In genomic region chr10:48195803-48196202, GRCh38 we compare ENCODE assay signal across 18 cellular contexts.
A peak's percentile ranks its signal among the peaks of the same experiment; 100 is the strongest.
DNase-seq lines count a peak whose midpoint lies in the region; TF ChIP-seq lines count a peak whose summit lies in the region.
"Had no signal": no experiment of that assay in that cellular context is flagged by ENCODE, and none has a peak within 500 bp of the region (broad histone marks: within the 10 kb centered on the region; RNA-seq: fewer than 3 reads in every experiment).

No MANE protein-coding gene starts in this region.

- no peak overlapping the region for H4K91ac ChIP-seq in neuronal stem cell (ENCODE audit: low read depth, low read length, poor library complexity)

- H4K8ac ChIP-seq in neuronal stem cell (ENCODE audit: low read depth, low read length), result no peak overlapping the region

- H3K27me3 Mint-ChIP-seq in endodermal cell (ENCODE audit: insufficient read depth), result peaks cover 37% of the 10 kb centered on the region

- no peak overlapping the region for H3K4me2 ChIP-seq in neuronal stem cell (ENCODE audit: insufficient read depth, low read length, poor library complexity, severe bottlenecking)
- H3K4me2 ChIP-seq: BLaER1 had no signal

- no peak overlapping the region for H2AFZ ChIP-seq in neuronal stem cell (ENCODE audit: low read length)
- H2AFZ ChIP-seq: GM23248 had no signal

- 56 to 64% methylated on average over 2 of the region's 2 CpGs for WGBS in endodermal cell (ENCODE audit: insufficient coverage in 1 of 2, insufficient read length in 1 of 2), 2 experiments
- WGBS in neuronal stem cell (ENCODE audit: extremely low coverage in 2 of 2, insufficient read length in 2 of 2, insufficient replicate concordance in 1 of 2), 2 donors, result no CpG with 5 or more reads among the region's 2 CpGs

- H3K4me3 ChIP-seq in WERI-Rb-1 (ENCODE audit: low read depth, low read length), result no peak overlapping the region
- no peak overlapping the region for H3K4me3 ChIP-seq in endodermal cell (ENCODE audit: low read length)
- no peak overlapping the region for H3K4me3 ChIP-seq in neuronal stem cell (ENCODE audit: low read length in 2 of 2)
- H3K4me3 ChIP-seq: BLaER1, GM23248 had no signal

- H3K14ac ChIP-seq in neuronal stem cell (ENCODE audit: low read length), result no peak overlapping the region

- TF ChIP-seq CTCF in WERI-Rb-1 (IDR thresholded peaks at IDR 0.05; ENCODE audit: low read depth, low read length) (peak; percentile 38), endodermal cell (conservative IDR thresholded peaks at IDR 0.05) (peak; percentile 30)

- no peak overlapping the region for H3K18ac ChIP-seq in neuronal stem cell (ENCODE audit: low read length)

- no peak overlapping the region for H2BK12ac ChIP-seq in neuronal stem cell (ENCODE audit: low read length)

- H3K27me3 ChIP-seq in WERI-Rb-1 (ENCODE audit: insufficient read depth, low read depth, severe bottlenecking), result no peaks in the 10 kb centered on the region
- H3K27me3 ChIP-seq in endodermal cell (ENCODE audit: control insufficient read depth, insufficient read depth, low read length, poor library complexity, severe bottlenecking), result peaks cover 53% of the 10 kb centered on the region
- H3K27me3 ChIP-seq in neuronal stem cell (ENCODE audit: control insufficient read depth in 3 of 3, insufficient read depth in 3 of 3, low read depth in 1 of 3, low read length in 3 of 3), result peaks cover 0 to 2% (median 0%) of the 10 kb centered on the region in 3 experiments
- H3K27me3 ChIP-seq: BLaER1 had no signal

- no peaks in the 10 kb centered on the region for H3K9me3 Mint-ChIP-seq in endodermal cell
- H3K9me3 Mint-ChIP-seq: CD8-positive, alpha-beta T cell; H9; HFFc6 had no signal

- H3K79me1 ChIP-seq in neuronal stem cell (ENCODE audit: low read depth, low read length), result no peaks in the 10 kb centered on the region

- H2AK5ac ChIP-seq in neuronal stem cell (ENCODE audit: low read depth, low read length), result no peak overlapping the region

- H3K4me1 ChIP-seq in endodermal cell (ENCODE audit: control insufficient read depth, insufficient read depth, low read length) (peaks cover 8% of the 10 kb centered on the region), neuronal stem cell (ENCODE audit: control insufficient read depth in 2 of 2, insufficient read depth in 1 of 2, low read depth in 1 of 2, low read length in 2 of 2) (peaks cover 0 to 6% of the 10 kb centered on the region in 2 donors)
- H3K4me1 ChIP-seq: BLaER1 had no signal

- H2BK120ac ChIP-seq in neuronal stem cell (ENCODE audit: low read depth, low read length), result no peak overlapping the region

- H3K23ac ChIP-seq in neuronal stem cell (ENCODE audit: low read depth, low read length, poor library complexity), result no peak overlapping the region

- no peak overlapping the region for H3K4ac ChIP-seq in neuronal stem cell (ENCODE audit: low read length)

- no peaks in the 10 kb centered on the region for H3K36me3 ChIP-seq in WERI-Rb-1
- H3K36me3 ChIP-seq in endodermal cell (ENCODE audit: control insufficient read depth, insufficient read depth, low read length), result no peaks in the 10 kb centered on the region
- no peaks in the 10 kb centered on the region for H3K36me3 ChIP-seq in neuronal stem cell (replicated peaks in 1 of 2; ENCODE audit: control insufficient read depth in 2 of 2, insufficient read depth in 2 of 2, low read length in 2 of 2)
- H3K36me3 ChIP-seq: BLaER1 had no signal

- peak; percentile 10 for DNase-seq in DMS53 (lab: John Stamatoyannopoulos, UW)
- DNase-seq in DMS53 treated with DMSO at 0.1 percent for 48 hours (lab: John Stamatoyannopoulos, UW; ENCODE audit: unreplicated experiment), result no peak
- peak; percentile 67 for DNase-seq in WERI-Rb-1
- peak; percentile 59 for DNase-seq in endodermal cell
- no peak for DNase-seq in neuronal stem cell (ENCODE audit: low spot score)
- DNase-seq in activated CD8-positive, alpha-beta memory T cell treated with anti-CD3 and anti-CD28 coated beads, Interleukin-2, amount 50 U/mL, for 4 hours, result no peak
- DNase-seq in SK-N-DZ (ENCODE audit: low spot score), result no peak
- no peak for DNase-seq in activated CD8-positive, alpha-beta memory T cell treated with anti-CD3 and anti-CD28 coated beads, Interleukin-2, amount 50 U/mL, for 48 hours
- DNase-seq: Caco-2; CD4-positive, CD25-positive, alpha-beta regulatory T cell; CD8-positive, alpha-beta T cell; DMS79; GM23248; H9; HFFc6 had no signal

- no peaks in the 10 kb centered on the region for H3K36me3 Mint-ChIP-seq in endodermal cell (ENCODE audit: low read depth)
- H3K36me3 Mint-ChIP-seq: CD4-positive, CD25-positive, alpha-beta regulatory T cell; CD8-positive, alpha-beta T cell had no signal

- peaks cover 42% of the 10 kb centered on the region for H3K4me1 Mint-ChIP-seq in endodermal cell

- H2BK15ac ChIP-seq in neuronal stem cell (ENCODE audit: low read length), result no peak overlapping the region

- H3K4me3 Mint-ChIP-seq in endodermal cell, result no peak overlapping the region
- H3K4me3 Mint-ChIP-seq: B cell; CD4-positive, CD25-positive, alpha-beta regulatory T cell; CD8-positive, alpha-beta T cell; H9; HFFc6 had no signal

- H3K9ac ChIP-seq in endodermal cell (ENCODE audit: extremely low read depth, low read length, poor library complexity, severe bottlenecking) (no peak overlapping the region), neuronal stem cell (ENCODE audit: low read depth, low read length, poor library complexity) (no peak overlapping the region)
- H3K9ac ChIP-seq: BLaER1, GM23248 had no signal

- H3K27ac ChIP-seq in WERI-Rb-1 (peak overlapping the region; percentile 54; the same call in 1 of the 2 replicates), endodermal cell (ENCODE audit: low read depth, low read length) (no peak overlapping the region), neuronal stem cell (replicated peaks; ENCODE audit: low read length) (no peak overlapping the region)
- H3K27ac ChIP-seq: BLaER1, C4-2B, GM23248 had no signal

- H2BK5ac ChIP-seq in neuronal stem cell (ENCODE audit: low read length), result peak overlapping the region; percentile 29

- H3K9me3 ChIP-seq in WERI-Rb-1 (ENCODE audit: severe bottlenecking), result no peaks in the 10 kb centered on the region
- no peaks in the 10 kb centered on the region for H3K9me3 ChIP-seq in endodermal cell (ENCODE audit: control insufficient read depth, low read length)
- no peaks in the 10 kb centered on the region for H3K9me3 ChIP-seq in neuronal stem cell (replicated peaks in 1 of 2; ENCODE audit: control insufficient read depth in 2 of 2, insufficient read depth in 1 of 2, low read depth in 1 of 2, low read length in 2 of 2)
- H3K9me3 ChIP-seq: Caco-2 had no signal

- H3K27ac Mint-ChIP-seq in endodermal cell, result no peak overlapping the region
- H3K27ac Mint-ChIP-seq: B cell; CD4-positive, CD25-positive, alpha-beta regulatory T cell; CD8-positive, alpha-beta T cell; H9; HFFc6 had no signal

Comparison
In these comparisons a context has a peak if more than half of its experiments do, and no peak if none do; other contexts are left out.
1. DNase-seq: peak in DMS53 (single experiment), WERI-Rb-1 (single experiment) and endodermal cell (single experiment); none in DMS53 treated with DMSO at 0.1 percent for 48 hours (single experiment), neuronal stem cell (single experiment), activated CD8-positive, alpha-beta memory T cell treated with anti-CD3 and anti-CD28 coated beads, Interleukin-2, amount 50 U/mL, for 4 hours (single experiment), SK-N-DZ (single experiment) and activated CD8-positive, alpha-beta memory T cell treated with anti-CD3 and anti-CD28 coated beads, Interleukin-2, amount 50 U/mL, for 48 hours (single experiment).